29 cellular contexts compared by ENCODE assay signal in genomic region chr1:228281631-228282328, GRCh38.
DNase-seq lines count a peak whose midpoint lies in the region; ATAC-seq, FAIRE-seq and TF ChIP-seq lines count a peak whose summit lies in the region.
"Had no signal": no experiment of that assay in that cellular context is flagged by ENCODE, and none has a peak within 500 bp of the region (broad histone marks: within the 10 kb centered on the region; RNA-seq: fewer than 3 reads in every experiment).

No MANE protein-coding gene starts in this region.

- DNase-seq in activated CD8-positive, alpha-beta memory T cell treated with anti-CD3 and anti-CD28 coated beads, Interleukin-2, amount 50 U/mL, for 48 hours = peak; percentile 49
- no peak for DNase-seq in activated CD8-positive, alpha-beta memory T cell treated with anti-CD3 and anti-CD28 coated beads, Interleukin-2, amount 10 ng/mL, durations not matched to agents 7 days and 5 days
- DNase-seq in activated B cell treated with CpG ODN at 0.5 μM for 24 hours (peak; percentile 6), kidney (peak; percentile 69), suprapubic skin (ENCODE audit: low spot score in 2 of 2) (peak; percentile 60 to 74), BE2C (no peak), MCF 10A (ENCODE audit: unreplicated experiment) (no peak)
- DNase-seq: activated CD4-positive, alpha-beta T cell treated with anti-CD3 and anti-CD28 coated beads, Interleukin-2, amount 10 ng/mL, durations not matched to agents 24 days and 14 days; activated naive CD8-positive, alpha-beta T cell treated with anti-CD3 and anti-CD28 coated beads for 36 hours; AML-193; CD8-positive, alpha-beta memory T cell; central memory CD4-positive, alpha-beta T cell; midbrain; NCI-H2171; NCI-H524 treated with DMSO at 0.1 percent for 48 hours; stimulated activated naive CD4-positive, alpha-beta T cell treated with Interleukin-2 at 50 U/mL for 16 hours had no signal

- TF ChIP-seq CTCF in activated B cell treated with CpG ODN at 0.5 μM for 24 hours (IDR thresholded peaks at IDR 0.05) = no peak
- no peak for TF ChIP-seq CTCF in kidney (IDR thresholded peaks at IDR 0.05; ENCODE audit: borderline replicate concordance, extremely low read depth, insufficient read depth)
- TF ChIP-seq CTCF in suprapubic skin (IDR thresholded peaks at IDR 0.05) = no peak
- no peak for TF ChIP-seq CTCF in BE2C (IDR thresholded peaks at IDR 0.05; ENCODE audit: low read depth, low read length)
- no peak for TF ChIP-seq CTCF in MCF 10A (IDR thresholded peaks at IDR 0.05; ENCODE audit: unreplicated experiment)

- H3K27ac ChIP-seq in kidney (ENCODE audit: low read depth in 2 of 2, low read length in 2 of 2) = no peak overlapping the region
- no peak overlapping the region for H3K27ac ChIP-seq in suprapubic skin
- H3K27ac ChIP-seq: ascending aorta, epithelial cell of prostate, ovary, SK-N-MC, tibial nerve had no signal

- H3K9me3 ChIP-seq in kidney (ENCODE audit: control insufficient read depth in 1 of 2, low read length in 2 of 2) (no peaks in the 10 kb centered on the region), suprapubic skin (no peaks in the 10 kb centered on the region), BE2C (no peaks in the 10 kb centered on the region)
- H3K9me3 ChIP-seq: ascending aorta, ovary, tibial nerve had no signal

- H3K27me3 ChIP-seq in suprapubic skin (no peaks in the 10 kb centered on the region), BE2C (no peaks in the 10 kb centered on the region)
- H3K27me3 ChIP-seq: ascending aorta, ovary, tibial nerve had no signal

- H3K27me3 Mint-ChIP-seq in activated CD8-positive, alpha-beta memory T cell treated with anti-CD3 and anti-CD28 coated beads, Interleukin-2, amount 10 ng/mL, durations not matched to agents 7 days and 5 days = no peaks in the 10 kb centered on the region
- H3K27me3 Mint-ChIP-seq in activated B cell treated with CpG ODN at 0.5 μM for 24 hours = no peaks in the 10 kb centered on the region
- H3K27me3 Mint-ChIP-seq in MCF 10A (ENCODE audit: insufficient read depth, unreplicated experiment) = no peaks in the 10 kb centered on the region
- H3K27me3 Mint-ChIP-seq: activated CD4-positive, alpha-beta T cell treated with anti-CD3 and anti-CD28 coated beads, Interleukin-2, amount 10 ng/mL, durations not matched to agents 24 days and 14 days; activated naive CD8-positive, alpha-beta T cell treated with anti-CD3 and anti-CD28 coated beads for 36 hours; CD8-positive, alpha-beta memory T cell; T-helper 17 cell had no signal

- H3K4me3 ChIP-seq in kidney (ENCODE audit: low read length in 2 of 2) (no peak overlapping the region), suprapubic skin (no peak overlapping the region), BE2C (ENCODE audit: low read depth, low read length) (no peak overlapping the region)
- H3K4me3 ChIP-seq: ascending aorta, ovary, SK-N-MC, tibial nerve had no signal

- no peaks in the 10 kb centered on the region for H3K9me3 Mint-ChIP-seq in activated CD8-positive, alpha-beta memory T cell treated with anti-CD3 and anti-CD28 coated beads, Interleukin-2, amount 10 ng/mL, durations not matched to agents 7 days and 5 days (ENCODE audit: low read depth)
- H3K9me3 Mint-ChIP-seq in activated B cell treated with CpG ODN at 0.5 μM for 24 hours = no peaks in the 10 kb centered on the region
- H3K9me3 Mint-ChIP-seq in MCF 10A (ENCODE audit: unreplicated experiment) = no peaks in the 10 kb centered on the region
- H3K9me3 Mint-ChIP-seq: activated CD4-positive, alpha-beta T cell treated with anti-CD3 and anti-CD28 coated beads, Interleukin-2, amount 10 ng/mL, durations not matched to agents 24 days and 14 days; activated naive CD8-positive, alpha-beta T cell treated with anti-CD3 and anti-CD28 coated beads for 36 hours; CD8-positive, alpha-beta memory T cell; nephron had no signal

- H3K4me1 ChIP-seq in kidney (ENCODE audit: control insufficient read depth in 1 of 2, insufficient read depth in 1 of 2, low read depth in 1 of 2, low read length in 2 of 2) (no peaks in the 10 kb centered on the region), suprapubic skin (no peaks in the 10 kb centered on the region), BE2C (no peaks in the 10 kb centered on the region)
- H3K4me1 ChIP-seq: ascending aorta had no signal

- H3K36me3 Mint-ChIP-seq in activated CD8-positive, alpha-beta memory T cell treated with anti-CD3 and anti-CD28 coated beads, Interleukin-2, amount 10 ng/mL, durations not matched to agents 7 days and 5 days = no peaks in the 10 kb centered on the region
- H3K36me3 Mint-ChIP-seq in activated B cell treated with CpG ODN at 0.5 μM for 24 hours (ENCODE audit: low read depth) (peaks cover 12% of the 10 kb centered on the region), MCF 10A (ENCODE audit: insufficient read depth, unreplicated experiment) (peaks cover 7% of the 10 kb centered on the region)
- H3K36me3 Mint-ChIP-seq: activated naive CD8-positive, alpha-beta T cell treated with anti-CD3 and anti-CD28 coated beads for 36 hours had no signal

- no peak for TF ChIP-seq EP300 in suprapubic skin (IDR thresholded peaks at IDR 0.05)

- intact Hi-C loops in activated B cell treated with CpG ODN at 0.5 μM for 24 hours (cut with micrococcal nuclease) (no loop called here), kidney (cut with DNase I) (no loop called here), MCF 10A (cut with micrococcal nuclease) (no loop called here)

- ATAC-seq in activated CD8-positive, alpha-beta memory T cell treated with anti-CD3 and anti-CD28 coated beads, Interleukin-2, amount 10 ng/mL, durations not matched to agents 7 days and 5 days = no peak
- ATAC-seq in activated B cell treated with CpG ODN at 0.5 μM for 24 hours (ENCODE audit: low read depth) = no peak
- no peak for ATAC-seq in GM21717 (IDR thresholded peaks at IDR 0.05; ENCODE audit: unreplicated experiment)
- ATAC-seq: left colon, right cardiac atrium, T-helper 17 cell had no signal

- H3K36me3 ChIP-seq in kidney (ENCODE audit: control insufficient read depth in 1 of 2, insufficient read depth in 2 of 2, low read length in 2 of 2) (no peaks in the 10 kb centered on the region), suprapubic skin (peaks cover 46% of the 10 kb centered on the region), BE2C (no peaks in the 10 kb centered on the region)
- H3K36me3 ChIP-seq: ovary had no signal

- CTCF ChIA-PET in activated CD8-positive, alpha-beta memory T cell treated with anti-CD3 and anti-CD28 coated beads, Interleukin-2, amount 10 ng/mL, durations not matched to agents 7 days and 5 days (lab: Charles Lee) = no interaction called here
- CTCF ChIA-PET in activated B cell treated with CpG ODN at 0.5 μM for 24 hours (lab: Charles Lee) = no interaction called here
- CTCF ChIA-PET in MCF 10A (lab: Yijun Ruan, JAX) = interaction anchor here (1.0 kb wide), 1 partner anchor 151 kb away, joined by 6 read pairs; no protein-coding TSS in a partner anchor

- WGBS in suprapubic skin = no CpG with 5 or more reads among the region's 16 CpGs

- POLR2A ChIA-PET in activated B cell treated with CpG ODN at 0.5 μM for 24 hours (lab: Charles Lee) (no interaction called here), MCF 10A (lab: Yijun Ruan, JAX) (interaction anchor here (0.5 kb wide), 1 partner anchor 153 kb away, joined by 3 read pairs; no protein-coding TSS in a partner anchor)

- H3K9ac ChIP-seq in kidney (ENCODE audit: low read length in 2 of 2) = no peak overlapping the region

- no peak for TF ChIP-seq POLR2A in suprapubic skin (IDR thresholded peaks at IDR 0.05)

- H3K4me3 Mint-ChIP-seq in activated CD8-positive, alpha-beta memory T cell treated with anti-CD3 and anti-CD28 coated beads, Interleukin-2, amount 10 ng/mL, durations not matched to agents 7 days and 5 days = no peak overlapping the region
- H3K4me3 Mint-ChIP-seq in activated B cell treated with CpG ODN at 0.5 μM for 24 hours = no peak overlapping the region
- no peak overlapping the region for H3K4me3 Mint-ChIP-seq in MCF 10A (ENCODE audit: unreplicated experiment)
- H3K4me3 Mint-ChIP-seq: activated CD4-positive, alpha-beta T cell treated with anti-CD3 and anti-CD28 coated beads, Interleukin-2, amount 10 ng/mL, durations not matched to agents 24 days and 14 days; activated naive CD8-positive, alpha-beta T cell treated with anti-CD3 and anti-CD28 coated beads for 36 hours; CD8-positive, alpha-beta memory T cell; nephron; T-helper 17 cell had no signal

- BruUV-seq in MCF 10A (replicated peaks; lab: Mats Ljungman, UMichigan) = no TSS peak

- no peak overlapping the region for H3K27ac Mint-ChIP-seq in activated CD8-positive, alpha-beta memory T cell treated with anti-CD3 and anti-CD28 coated beads, Interleukin-2, amount 10 ng/mL, durations not matched to agents 7 days and 5 days
- H3K27ac Mint-ChIP-seq in activated B cell treated with CpG ODN at 0.5 μM for 24 hours (no peak overlapping the region), MCF 10A (ENCODE audit: low read depth, unreplicated experiment) (no peak overlapping the region)
- H3K27ac Mint-ChIP-seq: activated CD4-positive, alpha-beta T cell treated with anti-CD3 and anti-CD28 coated beads, Interleukin-2, amount 10 ng/mL, durations not matched to agents 24 days and 14 days; activated naive CD8-positive, alpha-beta T cell treated with anti-CD3 and anti-CD28 coated beads for 36 hours; nephron; T-helper 17 cell had no signal

- no peak for FAIRE-seq in kidney (lab: Jason Lieb, UNC)
- FAIRE-seq: G401.6, H54, RCC 7860 had no signal

- no peaks in the 10 kb centered on the region for H3K4me1 Mint-ChIP-seq in activated CD8-positive, alpha-beta memory T cell treated with anti-CD3 and anti-CD28 coated beads, Interleukin-2, amount 10 ng/mL, durations not matched to agents 7 days and 5 days
- peaks cover 2% of the 10 kb centered on the region for H3K4me1 Mint-ChIP-seq in activated B cell treated with CpG ODN at 0.5 μM for 24 hours
- H3K4me1 Mint-ChIP-seq in MCF 10A (ENCODE audit: insufficient read depth, unreplicated experiment) = no peaks in the 10 kb centered on the region
- H3K4me1 Mint-ChIP-seq: activated CD4-positive, alpha-beta T cell treated with anti-CD3 and anti-CD28 coated beads, Interleukin-2, amount 10 ng/mL, durations not matched to agents 24 days and 14 days; activated naive CD8-positive, alpha-beta T cell treated with anti-CD3 and anti-CD28 coated beads for 36 hours; CD8-positive, alpha-beta memory T cell; nephron had no signal

Comparison
In these comparisons a context has a peak if more than half of its experiments do, and no peak if none do; other contexts are left out.
1. DNase-seq: peak in activated CD8-positive, alpha-beta memory T cell treated with anti-CD3 and anti-CD28 coated beads, Interleukin-2, amount 50 U/mL, for 48 hours (single experiment), activated B cell treated with CpG ODN at 0.5 μM for 24 hours (single experiment), kidney (single experiment) and suprapubic skin (2 of 2); none in activated CD8-positive, alpha-beta memory T cell treated with anti-CD3 and anti-CD28 coated beads, Interleukin-2, amount 10 ng/mL, durations not matched to agents 7 days and 5 days (single experiment), BE2C (single experiment) and MCF 10A (single experiment).